ENCODE assay signal across 1 cellular context in genomic region chr20:39013662-39014109, GRCh38.
A peak's percentile ranks its signal among the peaks of the same experiment; 100 is the strongest.
TF ChIP-seq lines count a peak whose summit lies in the region.

No MANE protein-coding gene starts in this region.

TF ChIP-seq in HepG2, 621 proteins besides CTCF, POLR2A, EP300 and RAD21 (continued from another document and continues in another):
- TF ChIP-seq ZZZ3 (CRISPR knock-in tag; IDR thresholded peaks at IDR 0.05; ENCODE audit: borderline replicate concordance) (no peak), ZFP37 (CRISPR knock-in tag; IDR thresholded peaks at IDR 0.05; ENCODE audit: borderline replicate concordance) (no peak), PHF21A (CRISPR knock-in tag; IDR thresholded peaks at IDR 0.05) (peak; percentile 72), RAD51 (IDR thresholded peaks at IDR 0.05; ENCODE audit: borderline replicate concordance) (no peak), ZNF496 (CRISPR knock-in tag; IDR thresholded peaks at IDR 0.05; ENCODE audit: insufficient replicate concordance) (no peak), POGZ (CRISPR knock-in tag; IDR thresholded peaks at IDR 0.05) (peak; percentile 95), SKIL (CRISPR knock-in tag; IDR thresholded peaks at IDR 0.05; ENCODE audit: borderline replicate concordance) (no peak), SRY (CRISPR knock-in tag; IDR thresholded peaks at IDR 0.05) (no peak), FOXO1 (CRISPR knock-in tag; IDR thresholded peaks at IDR 0.05) (no peak; the same call in 1 of the 2 replicates), USF2 (IDR thresholded peaks at IDR 0.05; ENCODE audit: low read depth, low read length) (no peak), USF2 (CRISPR knock-in tag; IDR thresholded peaks at IDR 0.05; ENCODE audit: borderline replicate concordance) (0 out of 2 replicates have a peak, but pooled peaks have one; percentile 17), MTF1 (CRISPR knock-in tag; IDR thresholded peaks at IDR 0.05) (no peak), ZC3H4 (CRISPR knock-in tag; IDR thresholded peaks at IDR 0.05; ENCODE audit: borderline replicate concordance) (no peak), TRIM24 (CRISPR knock-in tag; IDR thresholded peaks at IDR 0.05) (no peak), JUNB (CRISPR knock-in tag; IDR thresholded peaks at IDR 0.05; ENCODE audit: borderline replicate concordance) (no peak), ZBTB42 (CRISPR knock-in tag; IDR thresholded peaks at IDR 0.05) (no peak), RFX3 (CRISPR knock-in tag; IDR thresholded peaks at IDR 0.05) (no peak), ZNF746 (CRISPR knock-in tag; IDR thresholded peaks at IDR 0.05) (no peak), ZMYM2 (CRISPR knock-in tag; IDR thresholded peaks at IDR 0.05) (peak; percentile 83; the same call in 1 of the 2 replicates), ZNF432 (CRISPR knock-in tag; IDR thresholded peaks at IDR 0.05; ENCODE audit: borderline replicate concordance) (no peak), PAX8 (CRISPR knock-in tag; IDR thresholded peaks at IDR 0.05; ENCODE audit: borderline replicate concordance) (no peak), YY1 (IDR thresholded peaks at IDR 0.05; ENCODE audit: insufficient read depth, insufficient replicate concordance, low read depth, low read length) (no peak), ZNF275 (CRISPR knock-in tag; IDR thresholded peaks at IDR 0.05; ENCODE audit: borderline replicate concordance) (no peak), CEBPZ (IDR thresholded peaks at IDR 0.05; ENCODE audit: low read length) (no peak), ZNF629 (CRISPR knock-in tag; conservative IDR thresholded peaks at IDR 0.05) (peak; percentile 58), ZNF569 (CRISPR knock-in tag; IDR thresholded peaks at IDR 0.05; ENCODE audit: borderline replicate concordance) (no peak), ZBTB26 (CRISPR knock-in tag; IDR thresholded peaks at IDR 0.05; ENCODE audit: borderline replicate concordance) (no peak), ZNF672 (CRISPR knock-in tag; IDR thresholded peaks at IDR 0.05) (no peak), ZMAT5 (CRISPR knock-in tag; IDR thresholded peaks at IDR 0.05; ENCODE audit: borderline replicate concordance, low read depth) (no peak), DR1 (CRISPR knock-in tag; IDR thresholded peaks at IDR 0.05) (no peak), ZBTB10 (CRISPR knock-in tag; IDR thresholded peaks at IDR 0.05; ENCODE audit: borderline replicate concordance) (no peak), NFATC3 (CRISPR knock-in tag; IDR thresholded peaks at IDR 0.05) (no peak), ZNF557 (CRISPR knock-in tag; IDR thresholded peaks at IDR 0.05) (no peak), U2AF2 (IDR thresholded peaks at IDR 0.05; ENCODE audit: low read depth, low read length) (no peak), HNF1B (CRISPR knock-in tag; IDR thresholded peaks at IDR 0.05) (peak; percentile 68; the same call in 1 of the 2 replicates), ZNF44 (CRISPR knock-in tag; IDR thresholded peaks at IDR 0.05) (no peak), BRCA1 (CRISPR knock-in tag; IDR thresholded peaks at IDR 0.05) (peak; percentile 36; the same call in 1 of the 2 replicates), CERS6 (CRISPR knock-in tag; IDR thresholded peaks at IDR 0.05) (no peak), ZNF337 (CRISPR knock-in tag; IDR thresholded peaks at IDR 0.05; ENCODE audit: borderline replicate concordance, low read depth) (no peak), ZNF687 (CRISPR knock-in tag; IDR thresholded peaks at IDR 0.05) (no peak), ZFP82 (CRISPR knock-in tag; IDR thresholded peaks at IDR 0.05; ENCODE audit: borderline replicate concordance) (no peak)
